Comparison of ENCODE assay signal across 33 cellular contexts in genomic region chr7:129069021-129069420, GRCh38. TPM values are rescaled to one million over a fixed set of nuclear protein-coding genes. Genes with fewer than 3 reads are reported as not detected.
DNase-seq lines count a peak whose midpoint lies in the region; ATAC-seq, FAIRE-seq and TF ChIP-seq lines count a peak whose summit lies in the region.
"Had no signal": no experiment of that assay in that cellular context is flagged by ENCODE, and none has a peak within 500 bp of the region (broad histone marks: within the 10 kb centered on the region; RNA-seq: fewer than 3 reads in every experiment).

No MANE protein-coding gene starts in this region.

- TF ChIP-seq EP300 in HepG2 (IDR thresholded peaks at IDR 0.05; ENCODE audit: low read depth in 2 of 2, low read length in 2 of 2) (no peak), HepG2 (CRISPR knock-in tag; IDR thresholded peaks at IDR 0.05; ENCODE audit: borderline replicate concordance) (no peak)

- H3K4me2 ChIP-seq in HepG2 (ENCODE audit: low read depth, low read length), result 0 out of 2 replicates have a peak overlapping the region, but pooled peaks have one; percentile 32
- H3K4me2 ChIP-seq: SK-N-SH had no signal

- no peak overlapping the region for H2AFZ ChIP-seq in HepG2 (ENCODE audit: low read length)

- CTCF ChIA-PET in HepG2 (lab: Yijun Ruan, JAX; ENCODE audit: low intra/inter-chr PET ratio, low total read pairs), result no interaction called here

- DNase-seq in NOMO-1 treated with DMSO at 0.1 percent for 48 hours (lab: John Stamatoyannopoulos, UW; ENCODE audit: unreplicated experiment), result peak; percentile 3
- DNase-seq in NOMO-1 (lab: John Stamatoyannopoulos, UW; ENCODE audit: unreplicated experiment in 2 of 2), result no peak
- DNase-seq in KBM-7, result peak; percentile 29
- DNase-seq in SKM-1 (lab: John Stamatoyannopoulos, UW; ENCODE audit: unreplicated experiment), result peak; percentile 7
- DNase-seq in HepG2 (ENCODE audit: low spot score), result no peak
- DNase-seq in NCI-H146 treated with DMSO at 0.1 percent for 48 hours (lab: John Stamatoyannopoulos, UW; ENCODE audit: unreplicated experiment), result no peak
- no peak for DNase-seq in activated T-helper 2 cell treated with anti-CD3 and anti-CD28 coated beads, Interferon-gamma antibody, Interleukin-2, Interleukin-4, amounts not matched to agents 10 μg/mL and 5 μg/mL and 100 μg/mL, durations not matched to agents 14 hours and 24 hours and 36 hours (ENCODE audit: low spot score)
- DNase-seq: 8988T; activated CD4-positive, alpha-beta T cell treated with anti-CD3 and anti-CD28 coated beads for 4 hours; activated gamma-delta T cell; activated T-cell treated with anti-CD3 and anti-CD28 coated beads, Interleukin-2, amount 50 U/mL, for 1 hour; CD8-positive, alpha-beta T cell; effector CD8-positive, alpha-beta T cell; HCEC 1CT; hippocampal formation; left cardiac atrium; naive thymus-derived CD8-positive, alpha-beta T cell; NCI-H146; NCI-H446 treated with DMSO at 0.1 percent for 48 hours; NCI-H82; psoas muscle; sigmoid colon; SK-N-SH; stimulated activated CD4-positive, alpha-beta T cell treated with anti-CD3 and anti-CD28 coated beads, Interleukin-12 subunit alpha, Interleukin-12 subunit beta, amount 100 ng/mL, for 4 hours; stimulated activated CD4-positive, alpha-beta T cell treated with anti-CD3 and anti-CD28 coated beads, Interleukin-2, amount 100 ng/mL, for 48 hours; stimulated activated naive CD8-positive, alpha-beta T cell treated with anti-CD3 and anti-CD28 coated beads, Interleukin-15, amount 100 ng/mL, for 72 hours had no signal

- no peak overlapping the region for H3K4me3 Mint-ChIP-seq in activated T-helper 2 cell treated with anti-CD3 and anti-CD28 coated beads, Interferon-gamma antibody, Interleukin-2, Interleukin-4, amounts not matched to agents 10 μg/mL and 5 μg/mL and 100 μg/mL, durations not matched to agents 14 hours and 24 hours and 36 hours (ENCODE audit: low read depth)
- H3K4me3 Mint-ChIP-seq: CD8-positive, alpha-beta T cell; IgD-negative memory B cell; naive thymus-derived CD8-positive, alpha-beta T cell; stimulated activated naive CD8-positive, alpha-beta T cell treated with anti-CD3 and anti-CD28 coated beads, Interleukin-15, amount 100 ng/mL, for 72 hours had no signal

- no peak for FAIRE-seq in HepG2 (lab: Jason Lieb, UNC)
- FAIRE-seq: colon, GM12891 had no signal

- H3K9ac ChIP-seq in HepG2 (ENCODE audit: insufficient read depth, low read depth, low read length), result no peak overlapping the region
- H3K9ac ChIP-seq: SK-N-SH had no signal

- 36% methylated on average over 5 of the region's 5 CpGs for WGBS in HepG2 (ENCODE audit: low lambda C conversion rate)

- no peaks in the 10 kb centered on the region for H3K36me3 Mint-ChIP-seq in activated T-helper 2 cell treated with anti-CD3 and anti-CD28 coated beads, Interferon-gamma antibody, Interleukin-2, Interleukin-4, amounts not matched to agents 10 μg/mL and 5 μg/mL and 100 μg/mL, durations not matched to agents 14 hours and 24 hours and 36 hours (ENCODE audit: low read depth)
- H3K36me3 Mint-ChIP-seq: CD8-positive, alpha-beta T cell; naive thymus-derived CD8-positive, alpha-beta T cell had no signal

- H3K27ac Mint-ChIP-seq in activated T-helper 2 cell treated with anti-CD3 and anti-CD28 coated beads, Interferon-gamma antibody, Interleukin-2, Interleukin-4, amounts not matched to agents 10 μg/mL and 5 μg/mL and 100 μg/mL, durations not matched to agents 14 hours and 24 hours and 36 hours, result no peak overlapping the region
- H3K27ac Mint-ChIP-seq: CD8-positive, alpha-beta T cell; naive thymus-derived CD8-positive, alpha-beta T cell had no signal

- no peak for ATAC-seq in HepG2
- ATAC-seq in HG03139 (IDR thresholded peaks at IDR 0.05; ENCODE audit: unreplicated experiment), result no peak
- ATAC-seq: CD8-positive, alpha-beta T cell; left cardiac atrium; naive thymus-derived CD8-positive, alpha-beta T cell; psoas muscle; stimulated activated naive CD8-positive, alpha-beta T cell treated with anti-CD3 and anti-CD28 coated beads, Interleukin-15, amount 100 ng/mL, for 72 hours had no signal

- no peak overlapping the region for H3K4me3 ChIP-seq in HepG2 (replicated peaks in 1 of 3; ENCODE audit: insufficient read depth in 1 of 3, low read depth in 2 of 3, low read length in 3 of 3)
- H3K4me3 ChIP-seq: ascending aorta, cardiac muscle cell, psoas muscle, sigmoid colon, thoracic aorta had no signal

- peaks cover 16% of the 10 kb centered on the region for H3K4me1 ChIP-seq in HepG2 (ENCODE audit: insufficient read depth, low read length)
- H3K4me1 ChIP-seq: ascending aorta, psoas muscle, sigmoid colon had no signal

- intact Hi-C loops in HepG2 (cut with micrococcal nuclease; ENCODE audit: unreplicated experiment), result no loop called here
- intact Hi-C loops in activated T-helper 2 cell treated with anti-CD3 and anti-CD28 coated beads, Interferon-gamma antibody, Interleukin-2, Interleukin-4, amounts not matched to agents 10 μg/mL and 5 μg/mL and 100 μg/mL, durations not matched to agents 14 hours and 24 hours and 36 hours (cut with micrococcal nuclease), result no loop called here

- POLR2A ChIA-PET in HepG2 (lab: Yijun Ruan, JAX), result no interaction called here

- no peaks in the 10 kb centered on the region for H3K9me3 ChIP-seq in HepG2 (ENCODE audit: low read length)
- H3K9me3 ChIP-seq: ascending aorta, psoas muscle, sigmoid colon, SK-N-SH, thoracic aorta had no signal

- no peaks in the 10 kb centered on the region for H3K36me3 ChIP-seq in HepG2 (replicated peaks in 1 of 2; ENCODE audit: control insufficient read depth in 1 of 2, insufficient read depth in 2 of 2, low read length in 2 of 2)
- H3K36me3 ChIP-seq: ascending aorta, cardiac muscle cell, sigmoid colon, thoracic aorta had no signal

- H3K27ac ChIP-seq in HepG2 (ENCODE audit: extremely low read length, insufficient read depth, low read length), result no peak overlapping the region
- H3K27ac ChIP-seq: ascending aorta, cardiac muscle cell, psoas muscle, sigmoid colon, thoracic aorta had no signal

- no TSS peak for BruUV-seq in HepG2 (replicated peaks; lab: Mats Ljungman, UMichigan)

- no peaks in the 10 kb centered on the region for H3K79me2 ChIP-seq in HepG2 (ENCODE audit: insufficient read depth, low read length)

- peaks cover 0 to 5% of the 10 kb centered on the region in 2 experiments; a peak in 1 of 5 replicates for H3K27me3 ChIP-seq in HepG2 (ENCODE audit: control insufficient read depth in 1 of 2, insufficient read depth in 2 of 2, low read length in 2 of 2)
- H3K27me3 ChIP-seq: ascending aorta had no signal

- no peaks in the 10 kb centered on the region for H3K9me3 Mint-ChIP-seq in activated T-helper 2 cell treated with anti-CD3 and anti-CD28 coated beads, Interferon-gamma antibody, Interleukin-2, Interleukin-4, amounts not matched to agents 10 μg/mL and 5 μg/mL and 100 μg/mL, durations not matched to agents 14 hours and 24 hours and 36 hours
- H3K9me3 Mint-ChIP-seq: CD8-positive, alpha-beta T cell; IgD-negative memory B cell; naive thymus-derived CD8-positive, alpha-beta T cell; stimulated activated naive CD8-positive, alpha-beta T cell treated with anti-CD3 and anti-CD28 coated beads, Interleukin-15, amount 100 ng/mL, for 72 hours had no signal

- in situ Hi-C loops in KBM-7 (cut with MboI; ENCODE audit: low pct_unique_long_range_greater_than_20kb, low sequenced_read_pairs), result no loop called here
- in situ Hi-C loops in HepG2 (cut with HindIII; ENCODE audit: extremely low pct_ligation_motif_present, low pct_unique_long_range_greater_than_20kb), result no loop called here

- H3K27me3 Mint-ChIP-seq in activated T-helper 2 cell treated with anti-CD3 and anti-CD28 coated beads, Interferon-gamma antibody, Interleukin-2, Interleukin-4, amounts not matched to agents 10 μg/mL and 5 μg/mL and 100 μg/mL, durations not matched to agents 14 hours and 24 hours and 36 hours (ENCODE audit: low read depth), result peaks cover 25% of the 10 kb centered on the region

- TF ChIP-seq RAD21 in HepG2 (CRISPR knock-in tag; IDR thresholded peaks at IDR 0.05), result no peak

- TF ChIP-seq POLR2A in HepG2 (IDR thresholded peaks at IDR 0.05; ENCODE audit: insufficient read depth in 1 of 2, low read depth in 2 of 2, low read length in 2 of 2), result no peak

- no peak for TF ChIP-seq CTCF in HepG2 (CRISPR knock-in tag; IDR thresholded peaks at IDR 0.05)

- H3K4me1 Mint-ChIP-seq in activated T-helper 2 cell treated with anti-CD3 and anti-CD28 coated beads, Interferon-gamma antibody, Interleukin-2, Interleukin-4, amounts not matched to agents 10 μg/mL and 5 μg/mL and 100 μg/mL, durations not matched to agents 14 hours and 24 hours and 36 hours (ENCODE audit: low read depth), result peaks cover 7% of the 10 kb centered on the region

- no peaks in the 10 kb centered on the region for H4K20me1 ChIP-seq in HepG2 (ENCODE audit: insufficient read depth, low read length)

TF ChIP-seq in HepG2, 621 proteins besides CTCF, POLR2A, EP300 and RAD21 (continues in another document):
- no peak for TF ChIP-seq ZNF660 (CRISPR knock-in tag; IDR thresholded peaks at IDR 0.05; ENCODE audit: borderline replicate concordance, low read depth)

RNA-seq across cellular contexts. Expression of gene TNPO3, which starts 14.1 kb away (rescaled TPM):
- 44.6 and 61.5 TPM in 2 replicates for total RNA-seq in HepG2 (2016; rRNA removed; fragmentation: Illumina TruSeq; extraction: Trizol)
- total RNA-seq in HepG2 (2016; cell fraction: cytosol; rRNA removed; fragmentation: Illumina TruSeq; extraction: Trizol; ENCODE audit: low read depth), result 14.8 and 16.2 TPM in 2 replicates
- 44.0 and 55.4 TPM in 2 replicates for total RNA-seq in HepG2 (2016; cell fraction: insoluble cytoplasmic fraction; rRNA removed; fragmentation: Illumina TruSeq; extraction: Trizol)
- total RNA-seq in HepG2 (2016; cell fraction: membrane; rRNA removed; fragmentation: Illumina TruSeq; extraction: Trizol), result 20.9 and 21.8 TPM in 2 replicates
- total RNA-seq in HepG2 (2016; cell fraction: nucleus; rRNA removed; fragmentation: Illumina TruSeq; extraction: Trizol), result 29.8 and 32.3 TPM in 2 replicates
- 22.1 and 23.8 TPM in 2 replicates for polyA plus RNA-seq in HepG2 (2011; rRNA removed)
- 18.9 and 23.0 TPM in 2 replicates for polyA plus RNA-seq in HepG2 (2011; cell fraction: cytosol; rRNA removed)
- 28.9 and 32.0 TPM in 2 replicates for polyA plus RNA-seq in HepG2 (2011; cell fraction: nucleus; rRNA removed)
- 24.4 and 25.7 TPM in 2 replicates for polyA plus RNA-seq in HepG2 (2012)
- 2.0 and 2.3 TPM in 2 replicates for polyA plus RNA-seq in HepG2 (2016; cell fraction: cytosol; fragmentation: Illumina TruSeq; extraction: Trizol; ENCODE audit: low read depth)
- 38.1 and 39.8 TPM in 2 replicates for polyA plus RNA-seq in HepG2 (2016; cell fraction: insoluble cytoplasmic fraction; fragmentation: Illumina TruSeq; extraction: Trizol; ENCODE audit: low read depth)
- 6.9 and 8.1 TPM in 2 replicates for polyA plus RNA-seq in HepG2 (2016; cell fraction: membrane; fragmentation: Illumina TruSeq; extraction: Trizol; ENCODE audit: low read depth)
- polyA plus RNA-seq in HepG2 (2016; cell fraction: nucleus; fragmentation: Illumina TruSeq; extraction: Trizol; ENCODE audit: insufficient read depth, low read depth), result 26.3 and 27.2 TPM in 2 replicates
- 49.1 and 105 TPM in 2 replicates for polyA minus RNA-seq in HepG2 (2011; rRNA and poly(A)+ RNA removed; ENCODE audit: low replicate concordance)
- polyA minus RNA-seq in HepG2 (2011; cell fraction: cytosol; rRNA and poly(A)+ RNA removed), result 24.7 and 27.5 TPM in 2 replicates
- 42.5 and 58.9 TPM in 2 replicates for polyA minus RNA-seq in HepG2 (2011; cell fraction: nucleus; rRNA and poly(A)+ RNA removed)
- total RNA-seq in activated T-helper 2 cell treated with anti-CD3 and anti-CD28 coated beads, Interferon-gamma antibody, Interleukin-2, Interleukin-4, amounts not matched to agents 10 μg/mL and 5 μg/mL and 100 μg/mL, durations not matched to agents 14 hours and 24 hours and 36 hours, result 53.3 and 53.7 TPM in 2 replicates

Comparison
In these comparisons a context has a peak if more than half of its experiments do, and no peak if none do; other contexts are left out.
1. DNase-seq: peak in NOMO-1 treated with DMSO at 0.1 percent for 48 hours (single experiment), KBM-7 (single experiment) and SKM-1 (single experiment); none in NOMO-1 (0 of 2), HepG2 (single experiment), NCI-H146 treated with DMSO at 0.1 percent for 48 hours (single experiment) and activated T-helper 2 cell treated with anti-CD3 and anti-CD28 coated beads, Interferon-gamma antibody, Interleukin-2, Interleukin-4, amounts not matched to agents 10 μg/mL and 5 μg/mL and 100 μg/mL, durations not matched to agents 14 hours and 24 hours and 36 hours (single experiment).